ENCODE assay signal across 11 cellular contexts in genomic region chr11:70158201-70158600, GRCh38. TPM values are rescaled to one million over a fixed set of nuclear protein-coding genes. Genes with fewer than 3 reads are reported as not detected.
DNase-seq lines count a peak whose midpoint lies in the region; ATAC-seq and TF ChIP-seq lines count a peak whose summit lies in the region.
"Had no signal": no experiment of that assay in that cellular context is flagged by ENCODE, and none has a peak within 500 bp of the region (broad histone marks: within the 10 kb centered on the region; RNA-seq: fewer than 3 reads in every experiment).

No MANE protein-coding gene starts in this region.

- H3K9me3 ChIP-seq in BLaER1 treated with 17β-estradiol and CSF1 and Interleukin-3, amounts not matched to agents 10 nM and 100 nM (replicated peaks in 1 of 11): peaks cover 0 to 2% (median under 1%) of the 10 kb centered on the region in 11 experiments; a peak in 6 of 22 replicates
- H3K9me3 ChIP-seq in ascending aorta: no peaks in the 10 kb centered on the region
- H3K9me3 ChIP-seq in ovary: no peaks in the 10 kb centered on the region

- no peak overlapping the region for H3K4me3 ChIP-seq in BLaER1 treated with 17β-estradiol and CSF1 and Interleukin-3, amounts not matched to agents 10 nM and 100 nM
- H3K4me3 ChIP-seq in ascending aorta: no peak overlapping the region
- H3K4me3 ChIP-seq in ovary: no peak overlapping the region
- H3K4me3 ChIP-seq: lung had no signal

- intact Hi-C loops in ascending aorta (cut with DNase I): no loop called here
- intact Hi-C loops in ovary (cut with DNase I): no loop called here

- no peaks in the 10 kb centered on the region for H3K9me3 Mint-ChIP-seq in HFFc6

- peaks cover 0 to 18% (median 0%) of the 10 kb centered on the region in 11 experiments; a peak in 4 of 22 replicates for H3K27me3 ChIP-seq in BLaER1 treated with 17β-estradiol and CSF1 and Interleukin-3, amounts not matched to agents 10 nM and 100 nM
- H3K27me3 ChIP-seq in ascending aorta (no peaks in the 10 kb centered on the region), ovary (no peaks in the 10 kb centered on the region)

- 33 to 34% (median 34%) methylated on average over 8 of the region's 8 CpGs for WGBS in ovary, 3 donors

- TF ChIP-seq POLR2A in ovary (IDR thresholded peaks at IDR 0.05): no peak

- TF ChIP-seq CTCF in HFFc6 (IDR thresholded peaks at IDR 0.05) (peak; percentile 67), ascending aorta (IDR thresholded peaks at IDR 0.05) (peak in 2 of 3 experiments; percentile 26 to 44), ovary (IDR thresholded peaks at IDR 0.05) (no peak)

- ATAC-seq in HG02623 (IDR thresholded peaks at IDR 0.05; ENCODE audit: unreplicated experiment): no peak

- H3K36me3 ChIP-seq in BLaER1 treated with 17β-estradiol and CSF1 and Interleukin-3, amounts not matched to agents 10 nM and 100 nM: no peaks in the 10 kb centered on the region
- H3K36me3 ChIP-seq in ascending aorta (peaks cover 46 to 81% of the 10 kb centered on the region in 2 donors), ovary (no peaks in the 10 kb centered on the region)

- no peaks in the 10 kb centered on the region for H3K36me3 Mint-ChIP-seq in HFFc6 (ENCODE audit: low read depth)
- H3K36me3 Mint-ChIP-seq: brain had no signal

- DNase-seq in HFFc6: peak; percentile 1
- no peak for DNase-seq in ascending aorta (ENCODE audit: low spot score in 2 of 2)
- DNase-seq in left kidney (ENCODE audit: low read depth, low spot score): peak; percentile 86
- no peak for DNase-seq in stimulated activated CD4-positive, alpha-beta T cell treated with anti-CD3 and anti-CD28 coated beads, Interleukin-4, amount 100 ng/mL, for 4 hours
- no peak for DNase-seq in NCI-H2171 treated with DMSO at 0.1 percent for 48 hours (lab: John Stamatoyannopoulos, UW)
- DNase-seq in ovary: no peak
- DNase-seq: stimulated activated CD4-positive, alpha-beta T cell treated with anti-CD3 and anti-CD28 coated beads, Interleukin-4, amount 100 ng/mL, for 24 hours had no signal

- H4K20me1 ChIP-seq in BLaER1 treated with 17β-estradiol and CSF1 and Interleukin-3, amounts not matched to agents 10 nM and 100 nM: no peaks in the 10 kb centered on the region

- no peak for TF ChIP-seq EP300 in ovary (IDR thresholded peaks at IDR 0.05)

- H3K27ac ChIP-seq in BLaER1 treated with 17β-estradiol and CSF1 and Interleukin-3, amounts not matched to agents 10 nM and 100 nM: peak overlapping the region in 1 of 11 experiments; percentile 35; a peak in 2 of 22 replicates
- H3K27ac ChIP-seq in ascending aorta: peak overlapping the region; percentile 39 to 67
- H3K27ac ChIP-seq in ovary: no peak overlapping the region

- peaks cover 42 to 77% (median 71%) of the 10 kb centered on the region in 10 experiments for H3K4me1 ChIP-seq in BLaER1 treated with 17β-estradiol and CSF1 and Interleukin-3, amounts not matched to agents 10 nM and 100 nM
- H3K4me1 ChIP-seq in ascending aorta: no peaks in the 10 kb centered on the region
- no peaks in the 10 kb centered on the region for H3K4me1 ChIP-seq in ovary (ENCODE audit: insufficient read depth)

- no peaks in the 10 kb centered on the region for H3K4me1 Mint-ChIP-seq in HFFc6 (ENCODE audit: low read depth)

- peak overlapping the region; percentile 18 to 95 (median 86); a peak in 20 of 22 replicates for H3K4me2 ChIP-seq in BLaER1 treated with 17β-estradiol and CSF1 and Interleukin-3, amounts not matched to agents 10 nM and 100 nM

- H3K4me3 Mint-ChIP-seq in HFFc6: no peak overlapping the region

- H3K9ac ChIP-seq in BLaER1 treated with 17β-estradiol and CSF1 and Interleukin-3, amounts not matched to agents 10 nM and 100 nM: no peak overlapping the region; a peak in 1 of 22 replicates

- peaks cover 24% of the 10 kb centered on the region for H3K27me3 Mint-ChIP-seq in HFFc6 (ENCODE audit: insufficient read depth)
- H3K27me3 Mint-ChIP-seq: brain had no signal

- no peak overlapping the region for H3K27ac Mint-ChIP-seq in HFFc6

RNA-seq across cellular contexts. Expression of gene FADD, which starts 44.9 kb away (rescaled TPM):
- 10 to 100 TPM; 25.8 to 32.2 (median 28.1) TPM for total RNA-seq in HFFc6 (2021; fragmentation: NEBNext Ultra II Directional; extraction: Animal tissue kit (Norgen Biotek cat#: 25700))
- 22.2 TPM for total RNA-seq in ascending aorta
- total RNA-seq in ovary: 10 to 100 TPM; 13.1 to 22.3 (median 17.9) TPM
- 10 to 100 TPM; 15.3 to 15.7 TPM for polyA plus RNA-seq in ovary

Comparison
In these comparisons a context has a peak if more than half of its experiments do, and no peak if none do; other contexts are left out.
1. H3K27ac ChIP-seq: peak in ascending aorta (2 of 2); none in ovary (0 of 2).
2. DNase-seq: peak in HFFc6 (single experiment) and left kidney (single experiment); none in ascending aorta (0 of 2), stimulated activated CD4-positive, alpha-beta T cell treated with anti-CD3 and anti-CD28 coated beads, Interleukin-4, amount 100 ng/mL, for 4 hours (0 of 2), NCI-H2171 treated with DMSO at 0.1 percent for 48 hours (single experiment) and ovary (0 of 5).
3. CTCF ChIP-seq: peak in HFFc6 (single experiment) and ascending aorta (2 of 3); none in ovary (0 of 3).